Comparison of ENCODE assay signal across 26 cellular contexts in the genomic region with DNA sequence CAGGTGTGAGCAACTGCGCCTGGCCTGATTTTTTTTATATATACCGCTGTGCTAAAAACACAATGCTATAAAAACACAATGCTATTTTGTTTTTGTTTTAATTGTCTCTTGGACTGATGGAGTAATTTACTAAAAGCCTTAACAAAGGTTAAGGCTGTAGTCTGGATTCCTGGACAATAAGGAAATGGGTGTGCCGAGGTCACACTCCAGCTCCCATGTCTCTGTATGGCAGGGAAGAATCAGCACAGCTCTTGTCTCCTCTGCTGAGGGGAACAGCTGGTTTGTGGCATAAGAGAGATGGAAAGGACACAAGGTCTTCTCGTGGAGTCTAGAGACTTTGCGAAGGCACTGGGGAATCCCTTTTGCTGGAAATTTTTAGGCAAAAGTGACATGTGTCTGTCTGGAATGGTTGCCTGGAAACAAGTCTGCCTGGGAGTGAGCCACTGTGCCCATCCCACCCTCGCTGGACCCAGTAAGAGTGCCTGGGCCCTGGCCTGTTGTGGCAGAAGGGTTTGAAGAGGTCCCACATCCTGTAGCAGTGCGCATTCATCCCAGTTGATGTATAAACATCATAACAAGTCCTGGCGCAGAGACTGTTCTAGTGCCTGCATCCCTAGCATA.
DNase-seq lines count a peak whose midpoint lies in the region; ATAC-seq, FAIRE-seq and TF ChIP-seq lines count a peak whose summit lies in the region.
"Had no signal": no experiment of that assay in that cellular context is flagged by ENCODE, and none has a peak within 500 bp of the region (broad histone marks: within the 10 kb centered on the region; RNA-seq: fewer than 3 reads in every experiment).

No MANE protein-coding gene starts in this region.

- DNase-seq in NCI-H1417 (lab: John Stamatoyannopoulos, UW), result peak in 2 of 3 experiments; percentile 32 to 36
- DNase-seq in NCI-H1417 treated with DMSO at 0.1 percent for 48 hours (lab: John Stamatoyannopoulos, UW), result no peak
- no peak for DNase-seq in RWPE2 (ENCODE audit: low spot score)
- DNase-seq in islet precursor cell, result peak; percentile 55
- no peak for DNase-seq in left ventricle myocardium inferior
- no peak for DNase-seq in kidney
- DNase-seq: activated CD4-positive, CD25-positive, alpha-beta regulatory T cell treated with anti-CD3 and anti-CD28 coated beads, Interleukin-2, amount 50 U/mL, for 72 hours; activated CD8-positive, alpha-beta T cell treated with anti-CD3 and anti-CD28 coated beads for 36 hours; activated gamma-delta T cell; activated naive CD8-positive, alpha-beta T cell treated with anti-CD3 and anti-CD28 coated beads, Interleukin-2, amount 50 U/mL, for 24 hours; activated T-cell treated with anti-CD3 and anti-CD28 coated beads for 4 hours; AML-193; COR-L47; GOT3; midbrain; NCI-H1092; NCI-H2029; NCI-H510A treated with DMSO at 0.1 percent for 48 hours; Right ventricle myocardium superior; stimulated activated CD4-positive, alpha-beta T cell treated with anti-CD3 and anti-CD28 coated beads, Interleukin-1b, Interleukin-23, amount 100 ng/mL, for 48 hours had no signal

- intact Hi-C loops in left ventricle myocardium inferior (cut with micrococcal nuclease), result no loop called here
- intact Hi-C loops in kidney (cut with DNase I), result no loop called here

- H3K9me3 ChIP-seq in RWPE2 (ENCODE audit: severe bottlenecking) (no peaks in the 10 kb centered on the region), stomach smooth muscle (ENCODE audit: control insufficient read depth in 2 of 2, low read length in 2 of 2) (no peaks in the 10 kb centered on the region), left ventricle myocardium inferior (replicated peaks) (no peaks in the 10 kb centered on the region), kidney (ENCODE audit: control insufficient read depth in 1 of 2, low read length in 2 of 2) (no peaks in the 10 kb centered on the region)
- H3K9me3 ChIP-seq: thoracic aorta had no signal

- TF ChIP-seq CTCF in RWPE2 (IDR thresholded peaks at IDR 0.05; ENCODE audit: poor library complexity, severe bottlenecking), result no peak
- TF ChIP-seq CTCF in left ventricle myocardium inferior (IDR thresholded peaks at IDR 0.05; ENCODE audit: borderline replicate concordance), result no peak
- TF ChIP-seq CTCF in kidney (IDR thresholded peaks at IDR 0.05; ENCODE audit: borderline replicate concordance, extremely low read depth, insufficient read depth), result no peak

- H3K4me3 ChIP-seq in RWPE2 (ENCODE audit: severe bottlenecking), result no peak overlapping the region
- H3K4me3 ChIP-seq in stomach smooth muscle (ENCODE audit: low read length in 2 of 2), result no peak overlapping the region
- no peak overlapping the region for H3K4me3 ChIP-seq in left ventricle myocardium inferior
- no peak overlapping the region for H3K4me3 ChIP-seq in kidney (ENCODE audit: low read length in 2 of 2)
- H3K4me3 ChIP-seq: thoracic aorta had no signal

- ATAC-seq in RWPE2 (ENCODE audit: low read depth) (no peak), HG03045 (IDR thresholded peaks at IDR 0.05; ENCODE audit: unreplicated experiment) (no peak)
- ATAC-seq: activated CD8-positive, alpha-beta T cell treated with anti-CD3 and anti-CD28 coated beads for 36 hours; activated naive CD8-positive, alpha-beta T cell treated with anti-CD3 and anti-CD28 coated beads, Interleukin-2, amount 50 U/mL, for 24 hours; left lobe of liver; stimulated activated memory B cell treated with anti-CD40 and anti-IgM and Interleukin-4, amounts not matched to agents 10 μg/mL and 1 μg/mL and 100 μg/mL, for 72 hours had no signal

- no peak for FAIRE-seq in kidney (lab: Jason Lieb, UNC)

- no peak overlapping the region for H3K9ac ChIP-seq in stomach smooth muscle (ENCODE audit: low read length in 2 of 2)
- no peak overlapping the region for H3K9ac ChIP-seq in kidney (ENCODE audit: low read length in 2 of 2)

- H3K36me3 ChIP-seq in RWPE2 (ENCODE audit: low read depth) (no peaks in the 10 kb centered on the region), stomach smooth muscle (ENCODE audit: control insufficient read depth in 2 of 2, insufficient read depth in 2 of 2, low read length in 2 of 2) (no peaks in the 10 kb centered on the region), left ventricle myocardium inferior (no peaks in the 10 kb centered on the region), kidney (ENCODE audit: control insufficient read depth in 1 of 2, insufficient read depth in 2 of 2, low read length in 2 of 2) (no peaks in the 10 kb centered on the region)
- H3K36me3 ChIP-seq: brain microvascular endothelial cell, thoracic aorta had no signal

- H3K27ac ChIP-seq in RWPE2 (ENCODE audit: poor library complexity, severe bottlenecking) (peak overlapping the region; percentile 82), stomach smooth muscle (ENCODE audit: low read length) (peak overlapping the region; percentile 69), left ventricle myocardium inferior (replicated peaks) (no peak overlapping the region), kidney (ENCODE audit: low read depth in 2 of 2, low read length in 2 of 2) (no peak overlapping the region)
- H3K27ac ChIP-seq: brain microvascular endothelial cell, thoracic aorta had no signal

- H3K27me3 ChIP-seq in RWPE2 (ENCODE audit: insufficient read depth, poor library complexity, severe bottlenecking), result no peaks in the 10 kb centered on the region
- H3K27me3 ChIP-seq in stomach smooth muscle (ENCODE audit: control insufficient read depth in 1 of 2, insufficient read depth in 2 of 2, low read length in 2 of 2), result no peaks in the 10 kb centered on the region
- no peaks in the 10 kb centered on the region for H3K27me3 ChIP-seq in left ventricle myocardium inferior (ENCODE audit: low read depth)
- H3K27me3 ChIP-seq: brain microvascular endothelial cell had no signal

- H3K4me1 ChIP-seq in RWPE2 (ENCODE audit: insufficient read depth, poor library complexity, severe bottlenecking) (peaks cover 37% of the 10 kb centered on the region), stomach smooth muscle (ENCODE audit: control insufficient read depth, insufficient read depth, low read length) (peaks cover 74% of the 10 kb centered on the region), left ventricle myocardium inferior (peaks cover 41% of the 10 kb centered on the region), kidney (ENCODE audit: control insufficient read depth in 1 of 2, insufficient read depth in 1 of 2, low read depth in 1 of 2, low read length in 2 of 2) (no peaks in the 10 kb centered on the region)

Comparison
In these comparisons a context has a peak if more than half of its experiments do, and no peak if none do; other contexts are left out.
1. DNase-seq: peak in NCI-H1417 (2 of 3) and islet precursor cell (single experiment); none in NCI-H1417 treated with DMSO at 0.1 percent for 48 hours (single experiment), RWPE2 (single experiment), left ventricle myocardium inferior (single experiment) and kidney (single experiment).
2. H3K27ac ChIP-seq: peak in RWPE2 (single experiment) and stomach smooth muscle (single experiment); none in left ventricle myocardium inferior (single experiment) and kidney (0 of 2).